ENCODE assay signal across 15 cellular contexts in genomic region chr14:77406718-77407117, GRCh38. TPM values are rescaled to one million over a fixed set of nuclear protein-coding genes. Genes with fewer than 3 reads are reported as not detected.
DNase-seq lines count a peak whose midpoint lies in the region; ATAC-seq and TF ChIP-seq lines count a peak whose summit lies in the region.
"Had no signal": no experiment of that assay in that cellular context is flagged by ENCODE, and none has a peak within 500 bp of the region (broad histone marks: within the 10 kb centered on the region; RNA-seq: fewer than 3 reads in every experiment).

No MANE protein-coding gene starts in this region.

- no peaks in the 10 kb centered on the region for H3K36me3 Mint-ChIP-seq in activated naive CD4-positive, alpha-beta T cell treated with anti-CD3 and anti-CD28 coated beads, Interleukin-2, amount 50 U/mL, for 72 hours
- H3K36me3 Mint-ChIP-seq: type B pancreatic cell had no signal

- H3K4me3 Mint-ChIP-seq in stimulated activated naive CD8-positive, alpha-beta T cell treated with anti-CD3 and anti-CD28 coated beads, Interleukin-15, amount 100 ng/mL, for 72 hours, result no peak overlapping the region
- H3K4me3 Mint-ChIP-seq: type B pancreatic cell had no signal

- H3K27me3 Mint-ChIP-seq in stimulated activated naive CD8-positive, alpha-beta T cell treated with anti-CD3 and anti-CD28 coated beads, Interleukin-15, amount 100 ng/mL, for 72 hours, result no peaks in the 10 kb centered on the region
- H3K27me3 Mint-ChIP-seq: type B pancreatic cell had no signal

- H3K27ac Mint-ChIP-seq in activated naive CD4-positive, alpha-beta T cell treated with anti-CD3 and anti-CD28 coated beads, Interleukin-2, amount 50 U/mL, for 72 hours, result no peak overlapping the region
- H3K27ac Mint-ChIP-seq in stimulated activated naive CD8-positive, alpha-beta T cell treated with anti-CD3 and anti-CD28 coated beads, Interleukin-15, amount 100 ng/mL, for 72 hours, result peak overlapping the region in 1 of 2 donors; percentile 6
- H3K27ac Mint-ChIP-seq: type B pancreatic cell had no signal

- TF ChIP-seq POLR2A in erythroblast (IDR thresholded peaks at IDR 0.05; ENCODE audit: low read length), result no peak

- no peaks in the 10 kb centered on the region for H3K9me3 Mint-ChIP-seq in activated naive CD4-positive, alpha-beta T cell treated with anti-CD3 and anti-CD28 coated beads, Interleukin-2, amount 50 U/mL, for 72 hours
- H3K9me3 Mint-ChIP-seq in stimulated activated naive CD8-positive, alpha-beta T cell treated with anti-CD3 and anti-CD28 coated beads, Interleukin-15, amount 100 ng/mL, for 72 hours, result no peaks in the 10 kb centered on the region
- H3K9me3 Mint-ChIP-seq: type B pancreatic cell had no signal

- peaks cover 15% of the 10 kb centered on the region for H3K4me1 Mint-ChIP-seq in stimulated activated naive CD8-positive, alpha-beta T cell treated with anti-CD3 and anti-CD28 coated beads, Interleukin-15, amount 100 ng/mL, for 72 hours

- ATAC-seq in activated naive CD4-positive, alpha-beta T cell treated with anti-CD3 and anti-CD28 coated beads, Interleukin-2, amount 50 U/mL, for 72 hours, result peak; percentile 44 to 51
- ATAC-seq in stimulated activated naive CD8-positive, alpha-beta T cell treated with anti-CD3 and anti-CD28 coated beads, Interleukin-15, amount 100 ng/mL, for 72 hours, result peak; percentile 72
- ATAC-seq in GM21526 (IDR thresholded peaks at IDR 0.05; ENCODE audit: low FRiP score, unreplicated experiment), result no peak
- ATAC-seq: activated CD4-positive, CD25-positive, alpha-beta regulatory T cell treated with anti-CD3 and anti-CD28 coated beads, Interleukin-2, amount 50 U/mL, for 24 hours; body of pancreas had no signal

- no peak for DNase-seq in activated naive CD4-positive, alpha-beta T cell treated with anti-CD3 and anti-CD28 coated beads, Interleukin-2, amount 50 U/mL, for 72 hours (ENCODE audit: low spot score in 2 of 2)
- DNase-seq in activated naive CD4-positive, alpha-beta T cell (lab: John Stamatoyannopoulos, UW), result no peak
- peak; percentile 87 for DNase-seq in OCI-M1 (lab: John Stamatoyannopoulos, UW)
- peak; percentile 30 to 31 for DNase-seq in erythroblast (lab: John Stamatoyannopoulos, UW)
- DNase-seq in stimulated activated naive CD8-positive, alpha-beta T cell treated with anti-CD3 and anti-CD28 coated beads, Interleukin-15, amount 100 ng/mL, for 72 hours, result peak in 1 of 2 donors; percentile 13
- DNase-seq in EL, result no peak
- DNase-seq in cerebellar nuclear complex (lab: John Stamatoyannopoulos, UW), result no peak
- DNase-seq: activated T-cell treated with anti-CD3 and anti-CD28 coated beads, Interleukin-2, amount 50 U/mL, for 48 hours; body of pancreas; Karpas-422; kidney; NCI-H2081 had no signal

RNA-seq across cellular contexts. Expression of gene NOXRED1, which starts 16.6 kb away (rescaled TPM):
- under 1 TPM; 0.47 to 0.87 TPM for total RNA-seq in activated naive CD4-positive, alpha-beta T cell treated with anti-CD3 and anti-CD28 coated beads, Interleukin-2, amount 50 U/mL, for 72 hours

RNA-seq across cellular contexts. Expression of gene SAMD15, which starts 29.5 kb away (rescaled TPM):
- under 1 TPM; 0.20 to 0.27 TPM for total RNA-seq in activated naive CD4-positive, alpha-beta T cell treated with anti-CD3 and anti-CD28 coated beads, Interleukin-2, amount 50 U/mL, for 72 hours

RNA-seq across cellular contexts. Expression of gene TMED8, which starts 29.8 kb away (rescaled TPM):
- 10 to 100 TPM; 15.2 to 32.9 TPM for total RNA-seq in activated naive CD4-positive, alpha-beta T cell treated with anti-CD3 and anti-CD28 coated beads, Interleukin-2, amount 50 U/mL, for 72 hours

RNA-seq across cellular contexts. Expression of gene VIPAS39, which starts 50.7 kb away (rescaled TPM):
- 10 to 100 TPM; 14.7 to 21.5 TPM for total RNA-seq in activated naive CD4-positive, alpha-beta T cell treated with anti-CD3 and anti-CD28 coated beads, Interleukin-2, amount 50 U/mL, for 72 hours

RNA-seq across cellular contexts. Expression of gene AHSA1, which starts 51.2 kb away (rescaled TPM):
- 100 to 1,000 TPM; 192 to 295 TPM for total RNA-seq in activated naive CD4-positive, alpha-beta T cell treated with anti-CD3 and anti-CD28 coated beads, Interleukin-2, amount 50 U/mL, for 72 hours

Comparison
In these comparisons a context has a peak if more than half of its experiments do, and no peak if none do; other contexts are left out.
1. DNase-seq: peak in OCI-M1 (single experiment) and erythroblast (2 of 2); none in activated naive CD4-positive, alpha-beta T cell treated with anti-CD3 and anti-CD28 coated beads, Interleukin-2, amount 50 U/mL, for 72 hours (0 of 2), activated naive CD4-positive, alpha-beta T cell (0 of 4), EL (single experiment) and cerebellar nuclear complex (0 of 2).